ENCODE assay signal across 6 cellular contexts in genomic region chr12:109651596-109651995, GRCh38.
"Had no signal": no experiment of that assay in that cellular context is flagged by ENCODE, and none has a peak within 500 bp of the region (broad histone marks: within the 10 kb centered on the region; RNA-seq: fewer than 3 reads in every experiment).

No MANE protein-coding gene starts in this region.

- H3K4me3 Mint-ChIP-seq: IgD-negative memory B cell had no signal

- H3K9me3 Mint-ChIP-seq: IgD-negative memory B cell had no signal

- FAIRE-seq: HTR-8/SVneo had no signal

- H3K4me1 Mint-ChIP-seq: IgD-negative memory B cell had no signal

- DNase-seq: IMR-90, KBM-7, KG1 had no signal

- H3K27ac Mint-ChIP-seq: IgD-negative memory B cell had no signal

- H3K27ac ChIP-seq: HL-60 had no signal
